14 cellular contexts compared by ENCODE assay signal in the genomic region with DNA sequence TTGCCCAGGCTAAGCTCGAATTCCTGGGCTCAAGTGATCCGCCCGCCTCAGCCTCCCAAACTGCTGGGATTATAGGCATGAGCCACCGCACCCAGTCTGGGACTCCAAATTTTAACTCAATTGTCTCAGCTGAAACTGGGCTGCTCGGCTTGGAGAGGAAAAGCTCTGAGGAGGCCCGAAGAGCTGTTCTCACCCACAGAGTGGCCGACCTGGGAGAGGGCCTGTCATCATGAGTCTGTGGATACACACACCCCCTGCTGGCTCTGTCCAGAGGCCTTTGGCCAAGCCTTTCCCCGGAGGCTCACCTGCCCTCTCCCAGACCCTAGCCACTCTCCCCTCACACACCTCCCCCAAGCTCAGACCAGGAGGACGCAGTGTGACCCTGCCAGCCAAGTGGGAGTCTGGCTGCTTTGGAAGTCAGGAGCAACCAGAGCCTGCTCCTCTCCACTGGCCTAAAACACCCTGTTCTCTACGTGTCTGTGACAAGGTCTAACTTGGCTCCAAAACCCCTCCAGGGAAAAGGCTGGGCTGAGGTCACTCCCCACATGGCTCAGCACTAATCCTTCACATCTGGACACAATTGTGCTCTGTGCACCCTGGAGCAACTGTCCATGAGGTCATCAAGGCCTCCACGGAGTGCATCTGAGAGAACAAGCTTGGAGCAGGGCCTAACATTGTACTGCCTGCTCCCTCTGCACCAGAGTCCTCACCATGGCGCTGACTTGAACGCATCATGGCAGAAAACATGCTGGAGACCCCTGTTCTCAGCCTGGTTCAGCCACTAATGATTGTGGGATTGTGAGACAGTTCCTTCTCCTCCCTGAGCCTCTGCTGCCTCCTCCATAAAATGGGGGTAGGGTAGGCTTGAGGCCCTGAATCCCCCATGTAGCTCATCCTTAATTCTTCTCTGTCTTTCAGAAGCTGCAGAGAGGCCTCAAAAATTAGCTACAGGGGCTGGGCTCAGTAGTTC. TPM values are rescaled to one million over a fixed set of nuclear protein-coding genes. Genes with fewer than 3 reads are reported as not detected.
DNase-seq lines count a peak whose midpoint lies in the region; ATAC-seq, FAIRE-seq and TF ChIP-seq lines count a peak whose summit lies in the region.
"Had no signal": no experiment of that assay in that cellular context is flagged by ENCODE, and none has a peak within 500 bp of the region (broad histone marks: within the 10 kb centered on the region; RNA-seq: fewer than 3 reads in every experiment).

No MANE protein-coding gene starts in this region.

- H3K27ac Mint-ChIP-seq in WTC11 (no peak overlapping the region), osteocyte (ENCODE audit: unreplicated experiment) (no peak overlapping the region)
- H3K27ac Mint-ChIP-seq: activated CD4-positive, alpha-beta T cell treated with anti-CD3 and anti-CD28 coated beads, Interleukin-2, amount 10 ng/mL, durations not matched to agents 24 days and 14 days; stimulated activated effector memory CD8-positive, alpha-beta T cell treated with anti-CD3 and anti-CD28 coated beads, Interleukin-12 subunit alpha, Interleukin-12 subunit beta, amount 100 ng/mL, for 72 hours had no signal

- FAIRE-seq in RCC 7860 (lab: Jason Lieb, UNC): no peak

- H3K27ac ChIP-seq in C4-2B (0 out of 2 replicates have a peak overlapping the region, but pooled peaks have one; percentile 7), heart right ventricle (peak overlapping the region in 5 of 10 donors; percentile 9 to 66 (median 53))
- H3K27ac ChIP-seq in effector memory CD4-positive, alpha-beta T cell (ENCODE audit: insufficient read depth, low read length, poor library complexity, severe bottlenecking): no peak overlapping the region

- no peak overlapping the region for H3K4me3 ChIP-seq in heart right ventricle
- no peak overlapping the region for H3K4me3 ChIP-seq in effector memory CD4-positive, alpha-beta T cell (ENCODE audit: insufficient read depth, low read depth, low read length, poor library complexity, severe bottlenecking)

- POLR2A ChIA-PET in WTC11 (lab: Charles Lee): no interaction called here

- no peak for ATAC-seq in WTC11
- peak; percentile 70 to 91 (median 86) for ATAC-seq in heart right ventricle
- ATAC-seq in GM19035 (IDR thresholded peaks at IDR 0.05; ENCODE audit: unreplicated experiment): no peak
- ATAC-seq: stimulated activated effector memory CD8-positive, alpha-beta T cell treated with anti-CD3 and anti-CD28 coated beads, Interleukin-12 subunit alpha, Interleukin-12 subunit beta, amount 100 ng/mL, for 72 hours had no signal

- no peaks in the 10 kb centered on the region for H3K36me3 ChIP-seq in heart right ventricle
- H3K36me3 ChIP-seq in effector memory CD4-positive, alpha-beta T cell (ENCODE audit: control insufficient read depth, insufficient read depth, low read length): no peaks in the 10 kb centered on the region

- H3K4me3 Mint-ChIP-seq in WTC11: no peak overlapping the region
- H3K4me3 Mint-ChIP-seq in osteocyte (ENCODE audit: unreplicated experiment): no peak overlapping the region
- H3K4me3 Mint-ChIP-seq: activated CD4-positive, alpha-beta T cell treated with anti-CD3 and anti-CD28 coated beads, Interleukin-2, amount 10 ng/mL, durations not matched to agents 24 days and 14 days; stimulated activated effector memory CD8-positive, alpha-beta T cell treated with anti-CD3 and anti-CD28 coated beads, Interleukin-12 subunit alpha, Interleukin-12 subunit beta, amount 100 ng/mL, for 72 hours had no signal

- DNase-seq in WTC11 (ENCODE audit: low spot score): no peak
- DNase-seq in heart right ventricle: peak in 1 of 2 donors; percentile 51
- DNase-seq in osteocyte (ENCODE audit: extremely low spot score, unreplicated experiment): peak; percentile 59
- DNase-seq in NCI-H1436 (lab: John Stamatoyannopoulos, UW): no peak
- no peak for DNase-seq in RCC 7860 (ENCODE audit: low spot score)
- DNase-seq in effector memory CD4-positive, alpha-beta T cell: no peak
- DNase-seq: activated CD4-positive, alpha-beta T cell treated with anti-CD3 and anti-CD28 coated beads, Interleukin-2, amount 10 ng/mL, durations not matched to agents 24 days and 14 days; activated naive CD4-positive, alpha-beta T cell treated with Interleukin-2 at 50 U/mL for 16 hours; NCI-H146; NCI-H748 treated with DMSO at 0.1 percent for 48 hours had no signal

- H3K4me1 Mint-ChIP-seq in WTC11: peaks cover 15% of the 10 kb centered on the region
- H3K4me1 Mint-ChIP-seq in osteocyte (ENCODE audit: unreplicated experiment): peaks cover 2% of the 10 kb centered on the region
- H3K4me1 Mint-ChIP-seq: activated CD4-positive, alpha-beta T cell treated with anti-CD3 and anti-CD28 coated beads, Interleukin-2, amount 10 ng/mL, durations not matched to agents 24 days and 14 days had no signal

- CTCF ChIA-PET in WTC11 (lab: Charles Lee): no interaction called here

- TF ChIP-seq CTCF in C4-2B (conservative IDR thresholded peaks at IDR 0.05) (no peak), WTC11 (IDR thresholded peaks at IDR 0.05) (no peak), heart right ventricle (IDR thresholded peaks at IDR 0.05) (no peak), osteocyte (IDR thresholded peaks at IDR 0.05) (no peak)

- H3K36me3 Mint-ChIP-seq in WTC11: no peaks in the 10 kb centered on the region
- H3K36me3 Mint-ChIP-seq in osteocyte (ENCODE audit: unreplicated experiment): no peaks in the 10 kb centered on the region
- H3K36me3 Mint-ChIP-seq: stimulated activated effector memory CD8-positive, alpha-beta T cell treated with anti-CD3 and anti-CD28 coated beads, Interleukin-12 subunit alpha, Interleukin-12 subunit beta, amount 100 ng/mL, for 72 hours had no signal

- intact Hi-C loops in heart right ventricle (cut with DNase I): loop anchor here in 1 of 10 donors (10.0 kb wide), 1 partner anchor 1605 kb away; no protein-coding TSS in a partner anchor

- no peaks in the 10 kb centered on the region for H3K9me3 ChIP-seq in heart right ventricle
- no peaks in the 10 kb centered on the region for H3K9me3 ChIP-seq in effector memory CD4-positive, alpha-beta T cell (ENCODE audit: control insufficient read depth, low read length)

- 65 to 67% methylated on average over 13 of the region's 13 CpGs for WGBS in heart right ventricle, 2 donors

- peaks cover 0 to 60% (median 29%) of the 10 kb centered on the region in 7 donors for H3K27me3 ChIP-seq in heart right ventricle
- H3K27me3 ChIP-seq in effector memory CD4-positive, alpha-beta T cell (replicated peaks; ENCODE audit: control insufficient read depth, insufficient read depth, low read length, poor library complexity, severe bottlenecking): no peaks in the 10 kb centered on the region

- H3K9me3 Mint-ChIP-seq in WTC11 (no peaks in the 10 kb centered on the region), osteocyte (ENCODE audit: unreplicated experiment) (no peaks in the 10 kb centered on the region)
- H3K9me3 Mint-ChIP-seq: activated CD4-positive, alpha-beta T cell treated with anti-CD3 and anti-CD28 coated beads, Interleukin-2, amount 10 ng/mL, durations not matched to agents 24 days and 14 days; stimulated activated effector memory CD8-positive, alpha-beta T cell treated with anti-CD3 and anti-CD28 coated beads, Interleukin-12 subunit alpha, Interleukin-12 subunit beta, amount 100 ng/mL, for 72 hours had no signal

- H3K4me1 ChIP-seq in heart right ventricle: peaks cover 0 to 7% (median 0%) of the 10 kb centered on the region in 9 donors
- no peaks in the 10 kb centered on the region for H3K4me1 ChIP-seq in effector memory CD4-positive, alpha-beta T cell (ENCODE audit: control insufficient read depth, insufficient read depth, low read length, poor library complexity, severe bottlenecking)

- H3K27me3 Mint-ChIP-seq in WTC11 (ENCODE audit: low read depth) (peaks cover 16% of the 10 kb centered on the region), osteocyte (ENCODE audit: unreplicated experiment) (no peaks in the 10 kb centered on the region)

TF ChIP-seq in WTC11, 78 proteins besides CTCF, POLR2A, EP300 and RAD21:
- TF ChIP-seq, protein P1, sequence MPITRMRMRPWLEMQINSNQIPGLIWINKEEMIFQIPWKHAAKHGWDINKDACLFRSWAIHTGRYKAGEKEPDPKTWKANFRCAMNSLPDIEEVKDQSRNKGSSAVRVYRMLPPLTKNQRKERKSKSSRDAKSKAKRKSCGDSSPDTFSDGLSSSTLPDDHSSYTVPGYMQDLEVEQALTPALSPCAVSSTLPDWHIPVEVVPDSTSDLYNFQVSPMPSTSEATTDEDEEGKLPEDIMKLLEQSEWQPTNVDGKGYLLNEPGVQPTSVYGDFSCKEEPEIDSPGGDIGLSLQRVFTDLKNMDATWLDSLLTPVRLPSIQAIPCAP (CRISPR knock-in tag; IDR thresholded peaks at IDR 0.05): no peak
- peak; percentile 10; the same call in 1 of the 2 replicates for TF ChIP-seq ZNF121 (CRISPR knock-in tag; IDR thresholded peaks at IDR 0.05)
- TF ChIP-seq CBFB (CRISPR knock-in tag; IDR thresholded peaks at IDR 0.05; ENCODE audit: low read depth): no peak
- TF ChIP-seq CREM (CRISPR knock-in tag; IDR thresholded peaks at IDR 0.05): no peak
- TF ChIP-seq, protein P2, sequence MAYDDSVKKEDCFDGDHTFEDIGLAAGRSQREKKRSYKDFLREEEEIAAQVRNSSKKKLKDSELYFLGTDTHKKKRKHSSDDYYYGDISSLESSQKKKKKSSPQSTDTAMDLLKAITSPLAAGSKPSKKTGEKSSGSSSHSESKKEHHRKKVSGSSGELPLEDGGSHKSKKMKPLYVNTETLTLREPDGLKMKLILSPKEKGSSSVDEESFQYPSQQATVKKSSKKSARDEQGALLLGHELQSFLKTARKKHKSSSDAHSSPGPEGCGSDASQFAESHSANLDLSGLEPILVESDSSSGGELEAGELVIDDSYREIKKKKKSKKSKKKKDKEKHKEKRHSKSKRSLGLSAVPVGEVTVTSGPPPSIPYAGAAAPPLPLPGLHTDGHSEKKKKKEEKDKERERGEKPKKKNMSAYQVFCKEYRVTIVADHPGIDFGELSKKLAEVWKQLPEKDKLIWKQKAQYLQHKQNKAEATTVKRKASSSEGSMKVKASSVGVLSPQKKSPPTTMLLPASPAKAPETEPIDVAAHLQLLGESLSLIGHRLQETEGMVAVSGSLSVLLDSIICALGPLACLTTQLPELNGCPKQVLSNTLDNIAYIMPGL (CRISPR knock-in tag; IDR thresholded peaks at IDR 0.05): no peak

RNA-seq across cellular contexts. Expression of a gene that starts 49.9 kb away (rescaled TPM):
- total RNA-seq in WTC11 (2021) (0.07 to 0.09 TPM (median 0.07 TPM) in 3 replicates), heart right ventricle (under 1 TPM in 4 of 10 donors, not detected in 6; 0.09 to 0.24 (median 0.21) TPM), osteocyte (not detected in 2 replicates)
- under 1 TPM; 0.06 to 0.22 TPM for polyA plus RNA-seq in heart right ventricle
- total RNA-seq: activated CD4-positive, alpha-beta T cell treated with anti-CD3 and anti-CD28 coated beads, Interleukin-2, amount 10 ng/mL, durations not matched to agents 24 days and 14 days; myocyte had no signal

Comparison
In these comparisons a context has a peak if more than half of its experiments do, and no peak if none do; other contexts are left out.
1. ATAC-seq: peak in heart right ventricle (8 of 8); none in WTC11 (single experiment) and GM19035 (single experiment).